ENCODE assay signal across 9 cellular contexts in the genomic region with DNA sequence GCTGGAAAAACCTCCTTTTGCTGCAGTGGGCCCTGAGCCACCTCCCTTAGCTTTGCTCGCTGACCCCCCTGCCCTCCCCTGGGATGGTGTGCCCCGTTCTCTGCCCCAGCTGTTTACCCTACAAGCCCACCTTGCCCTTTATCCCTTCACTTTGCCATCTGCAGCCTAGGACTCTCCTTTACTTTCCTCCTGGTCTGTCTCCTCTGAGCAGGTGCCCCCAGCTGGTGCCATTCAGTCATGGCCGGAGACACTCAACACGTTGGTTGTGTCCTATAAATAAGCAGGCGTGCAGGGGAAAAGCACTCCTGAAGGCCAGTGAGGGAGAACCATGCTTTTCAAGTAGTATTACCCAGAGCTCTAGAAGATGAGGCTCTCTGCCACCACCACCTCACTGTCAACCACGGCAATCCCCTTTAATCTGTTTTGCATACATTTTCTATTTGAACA. TPM values are rescaled to one million over a fixed set of nuclear protein-coding genes. Genes with fewer than 3 reads are reported as not detected.
A peak's percentile ranks its signal among the peaks of the same experiment; 100 is the strongest.
DNase-seq lines count a peak whose midpoint lies in the region; FAIRE-seq and TF ChIP-seq lines count a peak whose summit lies in the region.
"Had no signal": no experiment of that assay in that cellular context is flagged by ENCODE, and none has a peak within 500 bp of the region (broad histone marks: within the 10 kb centered on the region; RNA-seq: fewer than 3 reads in every experiment).

No MANE protein-coding gene starts in this region.

- peak overlapping the region; percentile 75 for H3K27ac Mint-ChIP-seq in activated T-cell treated with anti-CD3 and anti-CD28 coated beads, Interleukin-2, amount 50 U/mL, for 24 hours

- H3K9me3 Mint-ChIP-seq in activated T-cell treated with anti-CD3 and anti-CD28 coated beads, Interleukin-2, amount 50 U/mL, for 24 hours: no peaks in the 10 kb centered on the region

- H2AFZ ChIP-seq in KMS-11 (ENCODE audit: low read depth): no peak overlapping the region

- H4K20me1 ChIP-seq in KMS-11 (ENCODE audit: insufficient read depth): no peaks in the 10 kb centered on the region

- TF ChIP-seq CTCF in KMS-11 (conservative IDR thresholded peaks at IDR 0.05; ENCODE audit: low read depth, low read length): no peak
- no peak for TF ChIP-seq CTCF in vagina (IDR thresholded peaks at IDR 0.05)

- H3K4me3 Mint-ChIP-seq in activated T-cell treated with anti-CD3 and anti-CD28 coated beads, Interleukin-2, amount 50 U/mL, for 24 hours: no peak overlapping the region

- peaks cover 96% of the 10 kb centered on the region for H3K79me2 ChIP-seq in KMS-11 (ENCODE audit: insufficient read depth, low read depth)

- peak overlapping the region; percentile 4; the same call in 1 of the 2 replicates for H3K9ac ChIP-seq in KMS-11

- no peaks in the 10 kb centered on the region for H3K27me3 ChIP-seq in KMS-11 (ENCODE audit: insufficient read depth, low read depth)
- no peaks in the 10 kb centered on the region for H3K27me3 ChIP-seq in vagina
- H3K27me3 ChIP-seq in small intestine (ENCODE audit: control insufficient read depth in 2 of 2, insufficient read depth in 2 of 2, low read length in 2 of 2): no peaks in the 10 kb centered on the region

- H3K4me3 ChIP-seq in KMS-11 (IDR thresholded peaks at IDR 0.05; ENCODE audit: insufficient read depth, low read depth, low read length) (no peak overlapping the region), vagina (no peak overlapping the region), small intestine (ENCODE audit: low read depth in 1 of 2, low read length in 2 of 2) (no peak overlapping the region)

- FAIRE-seq in small intestine (lab: Jason Lieb, UNC): no peak

- H3K4me1 Mint-ChIP-seq in activated T-cell treated with anti-CD3 and anti-CD28 coated beads, Interleukin-2, amount 50 U/mL, for 24 hours (ENCODE audit: low read depth): peaks cover 33% of the 10 kb centered on the region

- no peaks in the 10 kb centered on the region for H3K36me3 Mint-ChIP-seq in activated T-cell treated with anti-CD3 and anti-CD28 coated beads, Interleukin-2, amount 50 U/mL, for 24 hours (ENCODE audit: low read depth)

- 77 to 81% (median 79%) methylated on average over 5 to 6 of the region's 6 CpGs for WGBS in small intestine, 3 donors

- H3K36me3 ChIP-seq in KMS-11 (ENCODE audit: insufficient read depth): peaks cover 5% of the 10 kb centered on the region; the same call in 1 of the 2 replicates
- H3K36me3 ChIP-seq in vagina: no peaks in the 10 kb centered on the region
- H3K36me3 ChIP-seq in small intestine (ENCODE audit: control insufficient read depth in 2 of 2, insufficient read depth in 2 of 2, low read length in 2 of 2): no peaks in the 10 kb centered on the region

- intact Hi-C loops in vagina (cut with DNase I): no loop called here

- TF ChIP-seq POLR2A in vagina (IDR thresholded peaks at IDR 0.05): no peak

- peak overlapping the region; percentile 100 for H3K4me2 ChIP-seq in KMS-11

- H3K27me3 Mint-ChIP-seq in activated T-cell treated with anti-CD3 and anti-CD28 coated beads, Interleukin-2, amount 50 U/mL, for 24 hours: no peaks in the 10 kb centered on the region

- DNase-seq in activated T-cell treated with anti-CD3 and anti-CD28 coated beads, Interleukin-2, amount 50 U/mL, for 24 hours: no peak
- DNase-seq in activated T-cell treated with anti-CD3 and anti-CD28 coated beads, Interleukin-2, amount 50 U/mL, for 1 hour: no peak
- peak; percentile 11 for DNase-seq in kidney tubule cell (ENCODE audit: low spot score)
- no peak for DNase-seq in vagina (ENCODE audit: extremely low spot score in 2 of 2)
- no peak for DNase-seq in central memory CD4-positive, alpha-beta T cell
- DNase-seq in T-helper 9 cell: no peak
- DNase-seq in small intestine: no peak

- H3K9me3 ChIP-seq in vagina (no peaks in the 10 kb centered on the region), small intestine (ENCODE audit: control insufficient read depth, low read depth) (no peaks in the 10 kb centered on the region)

- H3K4me1 ChIP-seq in KMS-11 (ENCODE audit: low read depth, poor library complexity, severe bottlenecking): peaks cover 71% of the 10 kb centered on the region
- H3K4me1 ChIP-seq in vagina: peaks cover 51% of the 10 kb centered on the region
- peaks cover 2 to 14% of the 10 kb centered on the region in 2 donors for H3K4me1 ChIP-seq in small intestine (ENCODE audit: control insufficient read depth in 2 of 2, insufficient read depth in 1 of 2, low read depth in 1 of 2, low read length in 1 of 2)

- H3K27ac ChIP-seq in KMS-11 (peak overlapping the region; percentile 89), vagina (peak overlapping the region; percentile 13), small intestine (ENCODE audit: low read depth in 1 of 2, low read length in 1 of 2) (peak overlapping the region in 1 of 2 donors; percentile 24)

RNA-seq across cellular contexts. Expression of gene RASSF4, which starts 6.1 kb away (rescaled TPM):
- total RNA-seq in vagina: 29.2 TPM
- 100 to 1,000 TPM in 1 of 3 donors, 10 to 100 TPM in 2; 16.9 to 136 (median 86.7) TPM for polyA plus RNA-seq in small intestine

RNA-seq across cellular contexts. Expression of gene DEPP1, which starts 12.9 kb away (rescaled TPM):
- 155 TPM for total RNA-seq in vagina
- 10 to 100 TPM in 1 of 3 donors, 1 to 10 TPM in 2; 4.0 to 39.4 (median 6.8) TPM for polyA plus RNA-seq in small intestine

RNA-seq across cellular contexts. Expression of gene ZNF22, which starts 35.0 kb away (rescaled TPM):
- total RNA-seq in vagina: 20.6 TPM
- polyA plus RNA-seq in small intestine: 10 to 100 TPM in 2 of 3 donors, 1 to 10 TPM in 1; 8.1 to 14.5 (median 12.2) TPM

RNA-seq across cellular contexts. Expression of gene TMEM72, which starts 54.5 kb away (rescaled TPM):
- not detected for total RNA-seq in vagina
- polyA plus RNA-seq in small intestine: under 1 TPM in 1 of 3 donors, not detected in 2; 0.28 TPM
- polyA plus RNA-seq: esophagus had no signal
